28 cellular contexts compared by ENCODE assay signal in the genomic region with DNA sequence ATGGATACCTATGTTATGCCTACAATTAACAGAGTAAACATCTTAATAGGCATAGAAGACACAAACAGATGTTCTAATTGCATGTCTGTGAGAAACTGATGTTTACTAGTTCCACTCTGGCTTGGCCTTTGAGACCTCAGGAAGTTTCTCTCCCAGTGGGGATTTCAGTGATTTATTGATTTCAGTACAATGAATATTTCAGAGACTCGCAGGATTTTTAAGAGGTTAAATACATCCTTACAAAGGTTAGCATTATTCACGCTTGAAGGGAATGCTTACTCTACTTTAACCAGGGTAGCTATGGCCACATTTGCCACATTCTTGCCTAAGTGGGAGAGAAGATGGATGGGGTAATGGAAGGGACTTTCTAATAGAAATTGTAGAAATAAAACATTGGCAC.
DNase-seq lines count a peak whose midpoint lies in the region; ATAC-seq, FAIRE-seq and TF ChIP-seq lines count a peak whose summit lies in the region.
"Had no signal": no experiment of that assay in that cellular context is flagged by ENCODE, and none has a peak within 500 bp of the region (broad histone marks: within the 10 kb centered on the region; RNA-seq: fewer than 3 reads in every experiment).

No MANE protein-coding gene starts in this region.

- intact Hi-C loops in HepG2 (cut with micrococcal nuclease; ENCODE audit: unreplicated experiment): no loop called here
- intact Hi-C loops in right lobe of liver (cut with DNase I): no loop called here
- intact Hi-C loops in heart left ventricle (cut with DNase I): no loop called here
- intact Hi-C loops in uterus (cut with DNase I; ENCODE audit: low total_unique reads): no loop called here
- intact Hi-C loops in ascending aorta (cut with DNase I): no loop called here

- no peak overlapping the region for H3K4me3 Mint-ChIP-seq in neural progenitor cell
- H3K4me3 Mint-ChIP-seq: H9; immature natural killer cell; natural killer cell treated with Interleukin-12 subunit alpha and Interleukin-12 subunit beta and Interleukin-15 and Interleukin-18, amount 100 ng/mL, for 72 hours; stimulated activated memory B cell treated with anti-CD40 and anti-IgM and Interleukin-4, amounts not matched to agents 10 μg/mL and 1 μg/mL and 100 μg/mL, for 72 hours had no signal

- H3K27ac Mint-ChIP-seq in neural progenitor cell: peak overlapping the region; percentile 52
- H3K27ac Mint-ChIP-seq: activated naive CD4-positive, alpha-beta T cell treated with anti-CD3 and anti-CD28 coated beads, Interleukin-2, amount 50 U/mL, for 72 hours; activated T-helper 2 cell treated with anti-CD3 and anti-CD28 coated beads, Interferon-gamma antibody, Interleukin-2, Interleukin-4, amounts not matched to agents 10 μg/mL and 5 μg/mL and 100 μg/mL, durations not matched to agents 14 hours and 24 hours and 36 hours; H9; immature natural killer cell; natural killer cell treated with Interleukin-12 subunit alpha and Interleukin-12 subunit beta and Interleukin-15 and Interleukin-18, amount 100 ng/mL, for 72 hours; stimulated activated memory B cell treated with anti-CD40 and anti-IgM and Interleukin-4, amounts not matched to agents 10 μg/mL and 1 μg/mL and 100 μg/mL, for 72 hours had no signal

- TF ChIP-seq CTCF in HepG2 (CRISPR knock-in tag; IDR thresholded peaks at IDR 0.05) (no peak), right lobe of liver (IDR thresholded peaks at IDR 0.05) (no peak), heart left ventricle (IDR thresholded peaks at IDR 0.05) (no peak), neural progenitor cell (IDR thresholded peaks at IDR 0.05) (no peak), uterus (IDR thresholded peaks at IDR 0.05) (no peak), ascending aorta (IDR thresholded peaks at IDR 0.05) (no peak)

- no TSS peak for BruUV-seq in HepG2 (replicated peaks; lab: Mats Ljungman, UMichigan)

- H3K9me3 Mint-ChIP-seq in neural progenitor cell: peaks cover 28% of the 10 kb centered on the region
- H3K9me3 Mint-ChIP-seq: activated T-helper 2 cell treated with anti-CD3 and anti-CD28 coated beads, Interferon-gamma antibody, Interleukin-2, Interleukin-4, amounts not matched to agents 10 μg/mL and 5 μg/mL and 100 μg/mL, durations not matched to agents 14 hours and 24 hours and 36 hours; immature natural killer cell; natural killer cell treated with Interleukin-12 subunit alpha and Interleukin-12 subunit beta and Interleukin-15 and Interleukin-18, amount 100 ng/mL, for 72 hours had no signal

- H2AFZ ChIP-seq in HepG2 (ENCODE audit: low read length) (no peak overlapping the region), neural progenitor cell (replicated peaks) (no peak overlapping the region)

- H3K9ac ChIP-seq in HepG2 (ENCODE audit: insufficient read depth, low read depth, low read length): no peak overlapping the region
- H3K9ac ChIP-seq in neural progenitor cell: no peak overlapping the region

- TF ChIP-seq RAD21 in HepG2 (CRISPR knock-in tag; IDR thresholded peaks at IDR 0.05): no peak

- H3K9me3 ChIP-seq in HepG2 (ENCODE audit: low read length) (no peaks in the 10 kb centered on the region), right lobe of liver (no peaks in the 10 kb centered on the region), heart left ventricle (peaks cover 0 to 6% (median 0%) of the 10 kb centered on the region in 12 donors), neural progenitor cell (ENCODE audit: low read depth) (no peaks in the 10 kb centered on the region), uterus (no peaks in the 10 kb centered on the region), ascending aorta (no peaks in the 10 kb centered on the region)
- H3K9me3 ChIP-seq: A549, vagina had no signal

- no peaks in the 10 kb centered on the region for H3K36me3 ChIP-seq in HepG2 (replicated peaks in 1 of 2; ENCODE audit: control insufficient read depth in 1 of 2, insufficient read depth in 2 of 2, low read length in 2 of 2)
- H3K36me3 ChIP-seq in right lobe of liver: no peaks in the 10 kb centered on the region
- no peaks in the 10 kb centered on the region for H3K36me3 ChIP-seq in heart left ventricle
- no peaks in the 10 kb centered on the region for H3K36me3 ChIP-seq in neural progenitor cell
- no peaks in the 10 kb centered on the region for H3K36me3 ChIP-seq in uterus
- no peaks in the 10 kb centered on the region for H3K36me3 ChIP-seq in ascending aorta
- H3K36me3 ChIP-seq: vagina had no signal

- H3K27me3 Mint-ChIP-seq in neural progenitor cell (ENCODE audit: insufficient read depth, low read depth): peaks cover 16% of the 10 kb centered on the region
- H3K27me3 Mint-ChIP-seq: stimulated activated memory B cell treated with anti-CD40 and anti-IgM and Interleukin-4, amounts not matched to agents 10 μg/mL and 1 μg/mL and 100 μg/mL, for 72 hours had no signal

- H3K4me3 ChIP-seq in HepG2 (replicated peaks in 1 of 3; ENCODE audit: insufficient read depth in 1 of 3, low read depth in 2 of 3, low read length in 3 of 3): no peak overlapping the region
- H3K4me3 ChIP-seq in right lobe of liver: no peak overlapping the region
- no peak overlapping the region for H3K4me3 ChIP-seq in heart left ventricle
- no peak overlapping the region for H3K4me3 ChIP-seq in neural progenitor cell
- H3K4me3 ChIP-seq in uterus: no peak overlapping the region
- H3K4me3 ChIP-seq in ascending aorta: no peak overlapping the region
- H3K4me3 ChIP-seq: A549, GM12878, vagina had no signal

- H3K4me1 ChIP-seq in HepG2 (ENCODE audit: insufficient read depth, low read length) (peaks cover 14% of the 10 kb centered on the region), right lobe of liver (no peaks in the 10 kb centered on the region), heart left ventricle (peaks cover 0 to 36% (median 12%) of the 10 kb centered on the region in 12 donors), neural progenitor cell (peaks cover 25% of the 10 kb centered on the region), uterus (no peaks in the 10 kb centered on the region), ascending aorta (no peaks in the 10 kb centered on the region)
- H3K4me1 ChIP-seq: A549, vagina had no signal

- no peak overlapping the region for H3K27ac ChIP-seq in HepG2 (ENCODE audit: extremely low read length, insufficient read depth, low read length)
- no peak overlapping the region for H3K27ac ChIP-seq in right lobe of liver
- peak overlapping the region in 10 of 12 donors; percentile 3 to 82 (median 52) for H3K27ac ChIP-seq in heart left ventricle
- no peak overlapping the region for H3K27ac ChIP-seq in neural progenitor cell
- peak overlapping the region; percentile 32 to 54 for H3K27ac ChIP-seq in uterus
- no peak overlapping the region for H3K27ac ChIP-seq in ascending aorta
- H3K27ac ChIP-seq: A549, vagina had no signal

- in situ Hi-C loops in HepG2 (cut with HindIII; ENCODE audit: extremely low pct_ligation_motif_present, low pct_unique_long_range_greater_than_20kb): no loop called here

- 51% methylated on average over 2 of the region's 2 CpGs for WGBS in HepG2 (ENCODE audit: low lambda C conversion rate)
- WGBS in right lobe of liver (ENCODE audit: insufficient coverage, low coverage, low lambda C conversion rate, missing lambda C conversion rate): 27% methylated on average over 2 of the region's 2 CpGs
- WGBS in heart left ventricle, 4 donors: 47 to 59% (median 53%) methylated on average over 2 of the region's 2 CpGs

- ATAC-seq in HepG2: peak; percentile 27; the same call in 1 of the 3 replicates
- no peak for ATAC-seq in right lobe of liver
- peak in 3 of 4 donors; percentile 19 to 42 (median 28) for ATAC-seq in heart left ventricle
- ATAC-seq: A549; activated naive CD4-positive, alpha-beta T cell treated with anti-CD3 and anti-CD28 coated beads, Interleukin-2, amount 50 U/mL, for 72 hours; GM12878; natural killer cell treated with Interleukin-12 subunit alpha and Interleukin-12 subunit beta and Interleukin-15 and Interleukin-18, amount 100 ng/mL, for 72 hours; stimulated activated memory B cell treated with anti-CD40 and anti-IgM and Interleukin-4, amounts not matched to agents 10 μg/mL and 1 μg/mL and 100 μg/mL, for 72 hours had no signal

- H3K79me2 ChIP-seq in HepG2 (ENCODE audit: insufficient read depth, low read length) (no peaks in the 10 kb centered on the region), neural progenitor cell (ENCODE audit: low read depth) (no peaks in the 10 kb centered on the region)

- TF ChIP-seq POLR2A in HepG2 (IDR thresholded peaks at IDR 0.05; ENCODE audit: insufficient read depth in 1 of 2, low read depth in 2 of 2, low read length in 2 of 2) (no peak), right lobe of liver (IDR thresholded peaks at IDR 0.05) (no peak), heart left ventricle (IDR thresholded peaks at IDR 0.05) (no peak), uterus (IDR thresholded peaks at IDR 0.05) (no peak)

- peaks cover 16% of the 10 kb centered on the region for H3K36me3 Mint-ChIP-seq in neural progenitor cell
- H3K36me3 Mint-ChIP-seq: activated naive CD4-positive, alpha-beta T cell treated with anti-CD3 and anti-CD28 coated beads, Interleukin-2, amount 50 U/mL, for 72 hours; immature natural killer cell; natural killer cell treated with Interleukin-12 subunit alpha and Interleukin-12 subunit beta and Interleukin-15 and Interleukin-18, amount 100 ng/mL, for 72 hours; stimulated activated memory B cell treated with anti-CD40 and anti-IgM and Interleukin-4, amounts not matched to agents 10 μg/mL and 1 μg/mL and 100 μg/mL, for 72 hours had no signal

- no peak for FAIRE-seq in HepG2 (lab: Jason Lieb, UNC)
- FAIRE-seq: A549, GM12878 had no signal

- no peak for DNase-seq in HepG2 (ENCODE audit: low spot score)
- no peak for DNase-seq in right lobe of liver
- no peak for DNase-seq in heart left ventricle
- peak; percentile 28 for DNase-seq in neural progenitor cell (ENCODE audit: low spot score)
- no peak for DNase-seq in uterus
- no peak for DNase-seq in activated CD4-positive, alpha-beta T cell treated with anti-CD3 and anti-CD28 coated beads for 4 hours
- DNase-seq in ascending aorta (ENCODE audit: low spot score in 2 of 2): no peak
- DNase-seq in activated T-cell treated with anti-CD3 and anti-CD28 coated beads for 4 hours: no peak
- DNase-seq: aorta; C1 segment of cervical spinal cord; Calu3; cerebellar nuclear complex; DND-41; H9; immature natural killer cell; IMR-90; NCI-H1048; NCI-H2029 treated with DMSO at 0.1 percent for 48 hours; NCI-H345; stimulated activated CD4-positive, alpha-beta T cell treated with anti-CD3 and anti-CD28 coated beads, Interleukin-2, amount 100 ng/mL, for 48 hours; T1000 had no signal

- H4K20me1 ChIP-seq in HepG2 (ENCODE audit: insufficient read depth, low read length) (no peaks in the 10 kb centered on the region), neural progenitor cell (ENCODE audit: low read depth) (no peaks in the 10 kb centered on the region)

- H3K27me3 ChIP-seq in HepG2 (ENCODE audit: control insufficient read depth in 1 of 2, insufficient read depth in 2 of 2, low read length in 2 of 2): no peaks in the 10 kb centered on the region
- H3K27me3 ChIP-seq in right lobe of liver: no peaks in the 10 kb centered on the region
- H3K27me3 ChIP-seq in heart left ventricle: no peaks in the 10 kb centered on the region
- H3K27me3 ChIP-seq in neural progenitor cell: no peaks in the 10 kb centered on the region
- H3K27me3 ChIP-seq in uterus: no peaks in the 10 kb centered on the region
- no peaks in the 10 kb centered on the region for H3K27me3 ChIP-seq in ascending aorta
- H3K27me3 ChIP-seq: vagina had no signal

- H3F3A ChIP-seq in neural progenitor cell (ENCODE audit: low read depth): no peaks in the 10 kb centered on the region

- TF ChIP-seq EP300 in HepG2 (IDR thresholded peaks at IDR 0.05; ENCODE audit: low read depth in 2 of 2, low read length in 2 of 2) (no peak), HepG2 (CRISPR knock-in tag; IDR thresholded peaks at IDR 0.05; ENCODE audit: borderline replicate concordance) (no peak)

- peaks cover 35% of the 10 kb centered on the region for H3K4me1 Mint-ChIP-seq in neural progenitor cell
- H3K4me1 Mint-ChIP-seq: immature natural killer cell; stimulated activated memory B cell treated with anti-CD40 and anti-IgM and Interleukin-4, amounts not matched to agents 10 μg/mL and 1 μg/mL and 100 μg/mL, for 72 hours had no signal

- H3K4me2 ChIP-seq in HepG2 (ENCODE audit: low read depth, low read length) (no peak overlapping the region), neural progenitor cell (peak overlapping the region; percentile 16)
- H3K4me2 ChIP-seq: A549 had no signal

- POLR2A ChIA-PET in HepG2 (lab: Yijun Ruan, JAX): no interaction called here

- CTCF ChIA-PET in HepG2 (lab: Yijun Ruan, JAX; ENCODE audit: low intra/inter-chr PET ratio, low total read pairs): no interaction called here

Comparison
In these comparisons a context has a peak if more than half of its experiments do, and no peak if none do; other contexts are left out.
1. ATAC-seq: peak in HepG2 (single experiment) and heart left ventricle (3 of 4); none in right lobe of liver (0 of 4).
2. H3K27ac ChIP-seq: peak in heart left ventricle (10 of 12) and uterus (2 of 2); none in HepG2 (single experiment), right lobe of liver (0 of 3), neural progenitor cell (single experiment) and ascending aorta (0 of 2).